23 cellular contexts compared by ENCODE assay signal in the genomic region with DNA sequence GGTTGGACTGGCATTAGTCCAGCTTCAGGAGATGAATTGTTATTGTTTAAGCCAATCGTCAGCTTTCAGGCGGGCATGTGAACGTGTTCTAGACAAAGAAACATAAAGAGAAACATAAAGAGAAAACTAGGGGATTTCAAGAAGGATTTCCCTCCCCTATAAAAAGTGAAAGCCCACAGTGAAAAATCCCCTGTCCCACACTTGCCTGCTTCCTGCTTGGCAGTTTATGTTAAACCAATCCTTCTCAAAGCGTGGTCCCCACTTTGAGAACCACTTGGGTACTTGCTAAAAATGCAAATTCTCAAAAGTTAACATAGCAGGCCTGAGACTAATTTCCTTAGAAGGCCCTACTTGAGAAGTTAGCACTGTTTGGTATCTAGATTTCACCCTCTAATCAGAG.
DNase-seq lines count a peak whose midpoint lies in the region; ATAC-seq and TF ChIP-seq lines count a peak whose summit lies in the region.
"Had no signal": no experiment of that assay in that cellular context is flagged by ENCODE, and none has a peak within 500 bp of the region (broad histone marks: within the 10 kb centered on the region; RNA-seq: fewer than 3 reads in every experiment).

No MANE protein-coding gene starts in this region.

- no peak for TF ChIP-seq EP300 in tibial nerve (IDR thresholded peaks at IDR 0.05)

- DNase-seq in GM12864 (ENCODE audit: low read depth) = peak; percentile 24
- DNase-seq in medulla oblongata (ENCODE audit: extremely low spot score) = no peak
- no peak for DNase-seq in SHP77 (lab: John Stamatoyannopoulos, UW)
- no peak for DNase-seq in tibial nerve (ENCODE audit: low spot score in 2 of 2)
- DNase-seq: BE2C; Caco-2; CD4-positive, CD25-positive, alpha-beta regulatory T cell; DMS53; EL; H9; IMR-90; NCI-H1417; NCI-H187; NCI-H2107; NCI-H510A; NCI-H748 treated with DMSO at 0.1 percent for 48 hours; OCI-M1; Right ventricle myocardium superior had no signal

- no peaks in the 10 kb centered on the region for H3K9me3 ChIP-seq in tibial nerve
- H3K9me3 ChIP-seq: BE2C, Caco-2 had no signal

- ATAC-seq in GM18870 (IDR thresholded peaks at IDR 0.05; ENCODE audit: unreplicated experiment) (peak; percentile 40), GM21786 (IDR thresholded peaks at IDR 0.05; ENCODE audit: unreplicated experiment) (peak; percentile 37), HG02852 (IDR thresholded peaks at IDR 0.05; ENCODE audit: unreplicated experiment) (peak; percentile 69), HG03196 (IDR thresholded peaks at IDR 0.05; ENCODE audit: unreplicated experiment) (no peak)

- WGBS in tibial nerve, 2 donors = 70 to 78% methylated on average over 4 of the region's 4 CpGs

- no peak overlapping the region for H3K27ac ChIP-seq in tibial nerve
- H3K27ac ChIP-seq: SK-N-MC had no signal

- H3K4me1 ChIP-seq in tibial nerve = no peaks in the 10 kb centered on the region
- H3K4me1 ChIP-seq: BE2C, Caco-2 had no signal

- TF ChIP-seq POLR2A in tibial nerve (IDR thresholded peaks at IDR 0.05) = no peak

- H3K27me3 ChIP-seq in tibial nerve = no peaks in the 10 kb centered on the region
- H3K27me3 ChIP-seq: BE2C had no signal

- TF ChIP-seq CTCF in GM12864 (IDR thresholded peaks at IDR 0.05; ENCODE audit: low read depth, low read length, missing control alignments) (no peak), tibial nerve (IDR thresholded peaks at IDR 0.05) (no peak)

- no peak overlapping the region for H3K4me3 ChIP-seq in GM12864 (ENCODE audit: low read depth, low read length)
- no peak overlapping the region for H3K4me3 ChIP-seq in tibial nerve
- H3K4me3 ChIP-seq: SK-N-MC had no signal

- no peaks in the 10 kb centered on the region for H3K36me3 ChIP-seq in tibial nerve
- H3K36me3 ChIP-seq: BE2C had no signal
